ENCODE assay signal across 8 cellular contexts in the genomic region with DNA sequence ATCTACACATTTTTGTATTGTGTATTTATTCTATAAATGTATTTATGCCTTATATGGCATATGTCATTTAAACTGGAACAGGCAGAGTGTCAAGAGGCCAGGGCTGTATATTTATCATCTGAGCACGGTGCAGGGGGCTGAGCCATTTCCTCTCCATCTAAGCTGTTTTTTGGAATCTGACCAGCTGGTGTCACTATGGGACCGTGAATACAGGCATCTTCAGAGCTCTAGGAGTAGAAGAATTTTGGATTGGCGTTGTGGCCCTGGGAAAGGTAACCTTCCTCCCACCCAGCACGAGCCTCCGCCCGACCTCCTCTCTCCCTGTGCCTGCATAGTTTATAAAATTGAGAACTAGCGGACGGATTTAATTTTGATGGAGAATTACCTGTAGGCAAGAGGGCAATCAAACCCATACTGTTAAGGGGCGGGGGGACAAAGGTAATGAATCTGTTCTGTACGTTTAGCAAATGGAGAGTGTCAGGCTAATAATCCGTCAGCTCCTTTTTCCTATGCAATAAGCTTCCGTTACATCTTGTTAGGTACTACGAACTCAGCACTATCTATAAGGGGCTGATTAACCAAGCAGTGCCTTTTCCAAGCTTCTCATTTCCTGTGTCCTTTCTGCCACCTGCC. TPM values are rescaled to one million over a fixed set of nuclear protein-coding genes. Genes with fewer than 3 reads are reported as not detected.
DNase-seq lines count a peak whose midpoint lies in the region; ATAC-seq and TF ChIP-seq lines count a peak whose summit lies in the region.

No MANE protein-coding gene starts in this region.

- H3K4me3 ChIP-seq in lower leg skin (ENCODE audit: low read depth, poor library complexity, severe bottlenecking) = no peak overlapping the region

- TF ChIP-seq CTCF in lower leg skin (IDR thresholded peaks at IDR 0.05) = no peak

- 33% methylated on average over 13 of the region's 13 CpGs for WGBS in lower leg skin, 2 donors

- DNase-seq in DMS153 (lab: John Stamatoyannopoulos, UW) = peak; percentile 27
- peak; percentile 54 for DNase-seq in KG1 (lab: John Stamatoyannopoulos, UW)
- DNase-seq in RPMI8226 = peak; percentile 73
- DNase-seq in amniotic stem cell (lab: John Stamatoyannopoulos, UW) = peak; percentile 30
- DNase-seq in hypothalamus (lab: John Stamatoyannopoulos, UW) = peak in 26 of 51 donors; percentile 1 to 47 (median 19)
- peak; percentile 5 for DNase-seq in stimulated activated CD4-positive, alpha-beta T cell treated with anti-CD3 and anti-CD28 coated beads, Interleukin-12 subunit alpha, Interleukin-12 subunit beta, amount 100 ng/mL, for 4 hours
- no peak for DNase-seq in lower leg skin (ENCODE audit: low spot score in 2 of 2)

- ATAC-seq in GM21515 (IDR thresholded peaks at IDR 0.05; ENCODE audit: unreplicated experiment) = peak; percentile 75

- no peak for TF ChIP-seq POLR2A in lower leg skin (IDR thresholded peaks at IDR 0.05)

- intact Hi-C loops in lower leg skin (cut with DNase I; ENCODE audit: low total_unique reads) = no loop called here

RNA-seq across cellular contexts. Expression of gene EEF1E1, which starts 29.0 kb away (rescaled TPM):
- 10 to 100 TPM; 11.1 to 39.4 (median 17.9) TPM for total RNA-seq in lower leg skin

Comparison
In these comparisons a context has a peak if more than half of its experiments do, and no peak if none do; other contexts are left out.
1. DNase-seq: peak in DMS153 (single experiment), KG1 (single experiment), RPMI8226 (single experiment), amniotic stem cell (single experiment), hypothalamus (26 of 51) and stimulated activated CD4-positive, alpha-beta T cell treated with anti-CD3 and anti-CD28 coated beads, Interleukin-12 subunit alpha, Interleukin-12 subunit beta, amount 100 ng/mL, for 4 hours (single experiment); none in lower leg skin (0 of 2).